21 cellular contexts compared by ENCODE assay signal in the genomic region with DNA sequence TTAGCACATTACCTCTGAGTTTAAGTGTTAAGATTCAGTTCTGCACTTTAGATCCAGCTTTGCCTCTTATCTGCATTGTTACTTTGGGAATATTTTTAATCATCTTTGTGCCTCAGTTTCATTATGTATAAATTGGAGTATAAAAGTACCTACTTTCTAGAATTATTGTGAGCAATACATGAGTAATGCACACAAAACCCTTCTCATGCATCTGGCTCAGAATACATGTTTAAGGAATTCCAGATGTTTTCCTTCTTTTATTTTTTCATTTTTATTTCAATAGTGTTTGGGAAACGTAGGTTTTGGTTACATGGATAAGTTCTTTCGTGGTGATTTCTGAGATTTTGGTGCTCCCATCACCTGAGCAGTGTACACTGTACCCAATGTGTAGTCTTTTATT. TPM values are rescaled to one million over a fixed set of nuclear protein-coding genes. Genes with fewer than 3 reads are reported as not detected.
DNase-seq lines count a peak whose midpoint lies in the region; ATAC-seq and TF ChIP-seq lines count a peak whose summit lies in the region.
"Had no signal": no experiment of that assay in that cellular context is flagged by ENCODE, and none has a peak within 500 bp of the region (broad histone marks: within the 10 kb centered on the region; RNA-seq: fewer than 3 reads in every experiment).

No MANE protein-coding gene starts in this region.

- H3K4me3 Mint-ChIP-seq in effector memory CD8-positive, alpha-beta T cell = no peak overlapping the region
- H3K4me3 Mint-ChIP-seq: CD4-positive, alpha-beta T cell had no signal

- peaks cover 18 to 29% of the 10 kb centered on the region in 2 donors for H3K27me3 Mint-ChIP-seq in effector memory CD8-positive, alpha-beta T cell

- no peak for TF ChIP-seq CTCF in AG04450 (IDR thresholded peaks at IDR 0.05; ENCODE audit: low read depth, low read length)
- no peak for TF ChIP-seq CTCF in VCaP (conservative IDR thresholded peaks at IDR 0.05)

- no peaks in the 10 kb centered on the region for H3K4me1 ChIP-seq in Karpas-422 (ENCODE audit: low read length)
- H3K4me1 ChIP-seq: BLaER1, Peyer's patch had no signal

- H3K9me3 ChIP-seq in AG04450 (ENCODE audit: control insufficient read depth, insufficient read depth, low read length) (no peaks in the 10 kb centered on the region), Karpas-422 (ENCODE audit: low read length) (no peaks in the 10 kb centered on the region)
- H3K9me3 ChIP-seq: BLaER1, Peyer's patch had no signal

- H3K27ac ChIP-seq in AG04450 (ENCODE audit: low read depth, low read length) = no peak overlapping the region
- peak overlapping the region; percentile 69 for H3K27ac ChIP-seq in VCaP
- H3K27ac ChIP-seq in Karpas-422 (ENCODE audit: low read length) = no peak overlapping the region
- H3K27ac ChIP-seq: 22Rv1, BLaER1, Peyer's patch had no signal

- H3K36me3 Mint-ChIP-seq in effector memory CD8-positive, alpha-beta T cell (ENCODE audit: insufficient read depth) = no peaks in the 10 kb centered on the region

- H3K9ac ChIP-seq in Karpas-422 (ENCODE audit: low read length) = no peak overlapping the region
- H3K9ac ChIP-seq: BLaER1 had no signal

- no peak overlapping the region for H3K27ac Mint-ChIP-seq in effector memory CD8-positive, alpha-beta T cell
- H3K27ac Mint-ChIP-seq: CD4-positive, alpha-beta T cell had no signal

- no peaks in the 10 kb centered on the region for H3K27me3 ChIP-seq in AG04450 (ENCODE audit: control insufficient read depth, insufficient read depth, low read length)
- H3K27me3 ChIP-seq in Karpas-422 (ENCODE audit: low read length) = 0 out of 2 replicates have a peak, but pooled peaks cover 2% of the 10 kb centered on the region
- H3K27me3 ChIP-seq: BLaER1, Peyer's patch had no signal

- H3K4me1 Mint-ChIP-seq in effector memory CD8-positive, alpha-beta T cell (ENCODE audit: low read depth in 2 of 2) = no peaks in the 10 kb centered on the region

- no peak overlapping the region for H2AFZ ChIP-seq in Karpas-422 (ENCODE audit: low read length)

- CTCF ChIA-PET in AG04450 (lab: Charles Lee) = no interaction called here

- intact Hi-C loops in sciatic nerve (cut with DNase I) = no loop called here

- no peaks in the 10 kb centered on the region for H4K20me1 ChIP-seq in Karpas-422 (ENCODE audit: insufficient read depth, low read depth, low read length)
- H4K20me1 ChIP-seq: BLaER1 had no signal

- no peak overlapping the region for H3K4me2 ChIP-seq in Karpas-422 (ENCODE audit: low read depth, low read length, poor library complexity, severe bottlenecking)
- H3K4me2 ChIP-seq: BLaER1 had no signal

- no peaks in the 10 kb centered on the region for H3K36me3 ChIP-seq in Karpas-422 (ENCODE audit: insufficient read depth, low read length)
- H3K36me3 ChIP-seq: BLaER1, Peyer's patch had no signal

- DNase-seq in AG04450 (ENCODE audit: low read depth, low spot score) = peak; percentile 3
- DNase-seq in GM03348 (ENCODE audit: low spot score) = peak; percentile 28
- peak; percentile 77 for DNase-seq in fibroblast of peridontal ligament (ENCODE audit: extremely low read depth)
- DNase-seq in effector memory CD8-positive, alpha-beta T cell = no peak
- DNase-seq in Karpas-422 = no peak
- no peak for DNase-seq in NCI-H187 (lab: John Stamatoyannopoulos, UW)
- DNase-seq in sciatic nerve (ENCODE audit: low spot score) = no peak
- DNase-seq: ACHN; CD4-positive, alpha-beta T cell; GDM1; KBM-7; NCI-H1105 treated with DMSO at 0.1 percent for 48 hours; NCI-H2081; NCI-H2171 treated with DMSO at 0.1 percent for 48 hours; NCI-H526; Peyer's patch had no signal

- POLR2A ChIA-PET in AG04450 (lab: Yijun Ruan, JAX) = no interaction called here

- no peak overlapping the region for H3K4me3 ChIP-seq in AG04450 (ENCODE audit: low read depth, low read length)
- no peak overlapping the region for H3K4me3 ChIP-seq in Karpas-422 (ENCODE audit: low read length)
- H3K4me3 ChIP-seq: BLaER1, Peyer's patch had no signal

- peaks cover 0 to 4% of the 10 kb centered on the region in 2 donors for H3K9me3 Mint-ChIP-seq in effector memory CD8-positive, alpha-beta T cell
- H3K9me3 Mint-ChIP-seq: CD4-positive, alpha-beta T cell had no signal

- no peaks in the 10 kb centered on the region for H3K79me2 ChIP-seq in Karpas-422 (ENCODE audit: low read length)

- no peak for ATAC-seq in effector memory CD8-positive, alpha-beta T cell (replicated peaks)
- ATAC-seq in sciatic nerve = no peak
- ATAC-seq: SK-N-SH treated with all-trans-retinoic acid at 6 μM for 48 hours had no signal

- no peaks in the 10 kb centered on the region for H3K9me2 ChIP-seq in Karpas-422 (replicated peaks; ENCODE audit: insufficient read depth, low read length)

RNA-seq across cellular contexts. Expression of a gene that starts 14.2 kb away (rescaled TPM):
- polyA plus RNA-seq in AG04450 (2011; rRNA removed) = not detected in 2 replicates
- polyA minus RNA-seq in AG04450 (2011; rRNA and poly(A)+ RNA removed) = not detected in 2 replicates
- total RNA-seq in Karpas-422 (2014; rRNA removed; shearing (Covaris generic); ENCODE audit: low replicate concordance) = not detected in 2 replicates
- not detected for total RNA-seq in sciatic nerve
- total RNA-seq: CD4-positive, alpha-beta T cell; OCI-LY7; Peyer's patch had no signal

RNA-seq across cellular contexts. Expression of a gene that starts 49.6 kb away (rescaled TPM):
- not detected in 2 replicates for polyA plus RNA-seq in AG04450 (2011; rRNA removed)
- not detected in 2 replicates for polyA minus RNA-seq in AG04450 (2011; rRNA and poly(A)+ RNA removed)
- not detected in 2 replicates for total RNA-seq in Karpas-422 (2014; rRNA removed; shearing (Covaris generic); ENCODE audit: low replicate concordance)
- total RNA-seq in sciatic nerve = not detected
- total RNA-seq: CD4-positive, alpha-beta T cell; OCI-LY7 had no signal

Comparison
In these comparisons a context has a peak if more than half of its experiments do, and no peak if none do; other contexts are left out.
1. DNase-seq: peak in AG04450 (single experiment), GM03348 (single experiment) and fibroblast of peridontal ligament (single experiment); none in effector memory CD8-positive, alpha-beta T cell (0 of 3), Karpas-422 (single experiment), NCI-H187 (0 of 2) and sciatic nerve (single experiment).